1 cellular context compared by ENCODE assay signal in the genomic region with DNA sequence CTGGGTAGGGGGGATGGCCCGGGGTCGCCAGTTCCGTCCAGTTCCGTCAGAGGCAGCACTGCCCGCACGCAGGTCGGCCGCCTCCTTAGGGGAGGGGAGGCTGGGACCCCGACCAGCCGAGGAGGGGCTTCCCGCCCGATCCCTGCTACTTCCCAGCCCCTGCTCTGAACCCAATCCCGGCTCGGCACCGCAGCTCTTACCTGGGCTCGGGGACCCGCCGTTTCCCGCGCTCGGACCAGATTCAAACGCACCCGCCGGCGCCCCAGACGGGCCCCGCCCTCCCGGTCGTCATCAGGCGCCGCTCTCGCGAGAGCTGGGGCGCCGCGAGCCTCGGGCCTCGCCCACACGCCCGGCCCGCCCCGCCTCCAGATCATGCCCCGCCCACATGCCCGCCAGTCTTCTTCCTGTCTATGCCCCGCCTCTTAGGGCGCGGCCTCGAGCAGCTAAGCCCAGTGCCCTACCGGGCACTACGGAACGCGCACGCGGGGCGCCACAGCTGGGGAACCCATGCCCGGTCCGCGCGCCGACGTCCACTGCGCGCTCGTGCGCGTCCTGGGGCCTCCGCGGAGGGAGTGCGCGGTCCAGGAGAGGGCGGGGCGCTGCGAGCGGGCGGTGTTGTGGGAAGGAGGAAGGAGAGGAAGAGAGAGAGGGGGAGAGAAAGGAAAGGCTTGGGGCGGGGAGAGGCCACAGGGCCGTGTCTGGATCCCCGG.
TF ChIP-seq lines count a peak whose summit lies in the region.

A gene with protein sequence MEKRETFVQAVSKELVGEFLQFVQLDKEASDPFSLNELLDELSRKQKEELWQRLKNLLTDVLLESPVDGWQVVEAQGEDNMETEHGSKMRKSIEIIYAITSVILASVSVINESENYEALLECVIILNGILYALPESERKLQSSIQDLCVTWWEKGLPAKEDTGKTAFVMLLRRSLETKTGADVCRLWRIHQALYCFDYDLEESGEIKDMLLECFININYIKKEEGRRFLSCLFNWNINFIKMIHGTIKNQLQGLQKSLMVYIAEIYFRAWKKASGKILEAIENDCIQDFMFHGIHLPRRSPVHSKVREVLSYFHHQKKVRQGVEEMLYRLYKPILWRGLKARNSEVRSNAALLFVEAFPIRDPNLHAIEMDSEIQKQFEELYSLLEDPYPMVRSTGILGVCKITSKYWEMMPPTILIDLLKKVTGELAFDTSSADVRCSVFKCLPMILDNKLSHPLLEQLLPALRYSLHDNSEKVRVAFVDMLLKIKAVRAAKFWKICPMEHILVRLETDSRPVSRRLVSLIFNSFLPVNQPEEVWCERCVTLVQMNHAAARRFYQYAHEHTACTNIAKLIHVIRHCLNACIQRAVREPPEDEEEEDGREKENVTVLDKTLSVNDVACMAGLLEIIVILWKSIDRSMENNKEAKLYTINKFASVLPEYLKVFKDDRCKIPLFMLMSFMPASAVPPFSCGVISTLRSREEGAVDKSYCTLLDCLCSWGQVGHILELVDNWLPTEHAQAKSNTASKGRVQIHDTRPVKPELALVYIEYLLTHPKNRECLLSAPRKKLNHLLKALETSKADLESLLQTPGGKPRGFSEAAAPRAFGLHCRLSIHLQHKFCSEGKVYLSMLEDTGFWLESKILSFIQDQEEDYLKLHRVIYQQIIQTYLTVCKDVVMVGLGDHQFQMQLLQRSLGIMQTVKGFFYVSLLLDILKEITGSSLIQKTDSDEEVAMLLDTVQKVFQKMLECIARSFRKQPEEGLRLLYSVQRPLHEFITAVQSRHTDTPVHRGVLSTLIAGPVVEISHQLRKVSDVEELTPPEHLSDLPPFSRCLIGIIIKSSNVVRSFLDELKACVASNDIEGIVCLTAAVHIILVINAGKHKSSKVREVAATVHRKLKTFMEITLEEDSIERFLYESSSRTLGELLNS (minus strand): TSS at position 281 of the 710 bp plus-strand sequence. CDS start 2,905 bp downstream, outside the sequence.

TF ChIP-seq in K562, 482 proteins besides CTCF, POLR2A, EP300 and RAD21 (continued from another document and continues in another):
- TF ChIP-seq, protein P1, sequence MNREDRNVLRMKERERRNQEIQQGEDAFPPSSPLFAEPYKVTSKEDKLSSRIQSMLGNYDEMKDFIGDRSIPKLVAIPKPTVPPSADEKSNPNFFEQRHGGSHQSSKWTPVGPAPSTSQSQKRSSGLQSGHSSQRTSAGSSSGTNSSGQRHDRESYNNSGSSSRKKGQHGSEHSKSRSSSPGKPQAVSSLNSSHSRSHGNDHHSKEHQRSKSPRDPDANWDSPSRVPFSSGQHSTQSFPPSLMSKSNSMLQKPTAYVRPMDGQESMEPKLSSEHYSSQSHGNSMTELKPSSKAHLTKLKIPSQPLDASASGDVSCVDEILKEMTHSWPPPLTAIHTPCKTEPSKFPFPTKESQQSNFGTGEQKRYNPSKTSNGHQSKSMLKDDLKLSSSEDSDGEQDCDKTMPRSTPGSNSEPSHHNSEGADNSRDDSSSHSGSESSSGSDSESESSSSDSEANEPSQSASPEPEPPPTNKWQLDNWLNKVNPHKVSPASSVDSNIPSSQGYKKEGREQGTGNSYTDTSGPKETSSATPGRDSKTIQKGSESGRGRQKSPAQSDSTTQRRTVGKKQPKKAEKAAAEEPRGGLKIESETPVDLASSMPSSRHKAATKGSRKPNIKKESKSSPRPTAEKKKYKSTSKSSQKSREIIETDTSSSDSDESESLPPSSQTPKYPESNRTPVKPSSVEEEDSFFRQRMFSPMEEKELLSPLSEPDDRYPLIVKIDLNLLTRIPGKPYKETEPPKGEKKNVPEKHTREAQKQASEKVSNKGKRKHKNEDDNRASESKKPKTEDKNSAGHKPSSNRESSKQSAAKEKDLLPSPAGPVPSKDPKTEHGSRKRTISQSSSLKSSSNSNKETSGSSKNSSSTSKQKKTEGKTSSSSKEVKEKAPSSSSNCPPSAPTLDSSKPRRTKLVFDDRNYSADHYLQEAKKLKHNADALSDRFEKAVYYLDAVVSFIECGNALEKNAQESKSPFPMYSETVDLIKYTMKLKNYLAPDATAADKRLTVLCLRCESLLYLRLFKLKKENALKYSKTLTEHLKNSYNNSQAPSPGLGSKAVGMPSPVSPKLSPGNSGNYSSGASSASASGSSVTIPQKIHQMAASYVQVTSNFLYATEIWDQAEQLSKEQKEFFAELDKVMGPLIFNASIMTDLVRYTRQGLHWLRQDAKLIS (CRISPR knock-in tag; IDR thresholded peaks at IDR 0.05) = peak; percentile 41; the same call in 1 of the 2 replicates
- TF ChIP-seq SRSF7 (optimal IDR thresholded peaks at IDR 0.05; ENCODE audit: low read depth, low read length) (no peak), GATAD2A (IDR thresholded peaks at IDR 0.05) (peak; percentile 97), TAF9B (IDR thresholded peaks at IDR 0.05; ENCODE audit: partially characterized antibody) (peak; percentile 72), ZKSCAN3 (CRISPR knock-in tag; IDR thresholded peaks at IDR 0.05) (no peak), GTF2F1 (IDR thresholded peaks at IDR 0.05; ENCODE audit: low read depth, low read length) (peak; percentile 64), SMARCE1 (IDR thresholded peaks at IDR 0.05) (no peak; the same call in 1 of the 2 replicates), ZNF707 (CRISPR knock-in tag; conservative IDR thresholded peaks at IDR 0.05) (no peak), ATF1 (CRISPR knock-in tag; IDR thresholded peaks at IDR 0.05) (no peak), ATF1 (tag; IDR thresholded peaks at IDR 0.05) (peak; percentile 97), ZNF184 (CRISPR knock-in tag; IDR thresholded peaks at IDR 0.05) (no peak), SETDB1 (IDR thresholded peaks at IDR 0.05; ENCODE audit: low read length) (no peak), BMI1 (IDR thresholded peaks at IDR 0.05; ENCODE audit: low read length) (no peak), ZC3H4 (CRISPR knock-in tag; IDR thresholded peaks at IDR 0.05; ENCODE audit: borderline replicate concordance) (no peak), ZZZ3 (IDR thresholded peaks at IDR 0.05) (no peak), MTA2 (IDR thresholded peaks at IDR 0.05; ENCODE audit: low read depth) (peak; percentile 61), ZNF586 (CRISPR knock-in tag; conservative IDR thresholded peaks at IDR 0.05) (no peak), ATF7 (IDR thresholded peaks at IDR 0.05) (peak; percentile 93), SMAD4 (CRISPR knock-in tag; conservative IDR thresholded peaks at IDR 0.05) (peak; percentile 94), CBX1 (IDR thresholded peaks at IDR 0.05; ENCODE audit: low read depth) (peak; percentile 70; the same call in 1 of the 2 replicates), ZNF224 (CRISPR knock-in tag; IDR thresholded peaks at IDR 0.05) (no peak), ZNF124 (CRISPR knock-in tag; IDR thresholded peaks at IDR 0.05) (no peak), JUNB (CRISPR knock-in tag; conservative IDR thresholded peaks at IDR 0.05) (no peak), SMAD2 (IDR thresholded peaks at IDR 0.05; ENCODE audit: low read depth, low read length) (no peak), PYGO2 (tag; IDR thresholded peaks at IDR 0.05) (no peak), ZNF766 (CRISPR knock-in tag; conservative IDR thresholded peaks at IDR 0.05) (peak; percentile 86), MED1 (CRISPR knock-in tag; IDR thresholded peaks at IDR 0.05; ENCODE audit: borderline replicate concordance) (no peak; the same call in 1 of the 2 replicates)
- TF ChIP-seq, protein P2, sequence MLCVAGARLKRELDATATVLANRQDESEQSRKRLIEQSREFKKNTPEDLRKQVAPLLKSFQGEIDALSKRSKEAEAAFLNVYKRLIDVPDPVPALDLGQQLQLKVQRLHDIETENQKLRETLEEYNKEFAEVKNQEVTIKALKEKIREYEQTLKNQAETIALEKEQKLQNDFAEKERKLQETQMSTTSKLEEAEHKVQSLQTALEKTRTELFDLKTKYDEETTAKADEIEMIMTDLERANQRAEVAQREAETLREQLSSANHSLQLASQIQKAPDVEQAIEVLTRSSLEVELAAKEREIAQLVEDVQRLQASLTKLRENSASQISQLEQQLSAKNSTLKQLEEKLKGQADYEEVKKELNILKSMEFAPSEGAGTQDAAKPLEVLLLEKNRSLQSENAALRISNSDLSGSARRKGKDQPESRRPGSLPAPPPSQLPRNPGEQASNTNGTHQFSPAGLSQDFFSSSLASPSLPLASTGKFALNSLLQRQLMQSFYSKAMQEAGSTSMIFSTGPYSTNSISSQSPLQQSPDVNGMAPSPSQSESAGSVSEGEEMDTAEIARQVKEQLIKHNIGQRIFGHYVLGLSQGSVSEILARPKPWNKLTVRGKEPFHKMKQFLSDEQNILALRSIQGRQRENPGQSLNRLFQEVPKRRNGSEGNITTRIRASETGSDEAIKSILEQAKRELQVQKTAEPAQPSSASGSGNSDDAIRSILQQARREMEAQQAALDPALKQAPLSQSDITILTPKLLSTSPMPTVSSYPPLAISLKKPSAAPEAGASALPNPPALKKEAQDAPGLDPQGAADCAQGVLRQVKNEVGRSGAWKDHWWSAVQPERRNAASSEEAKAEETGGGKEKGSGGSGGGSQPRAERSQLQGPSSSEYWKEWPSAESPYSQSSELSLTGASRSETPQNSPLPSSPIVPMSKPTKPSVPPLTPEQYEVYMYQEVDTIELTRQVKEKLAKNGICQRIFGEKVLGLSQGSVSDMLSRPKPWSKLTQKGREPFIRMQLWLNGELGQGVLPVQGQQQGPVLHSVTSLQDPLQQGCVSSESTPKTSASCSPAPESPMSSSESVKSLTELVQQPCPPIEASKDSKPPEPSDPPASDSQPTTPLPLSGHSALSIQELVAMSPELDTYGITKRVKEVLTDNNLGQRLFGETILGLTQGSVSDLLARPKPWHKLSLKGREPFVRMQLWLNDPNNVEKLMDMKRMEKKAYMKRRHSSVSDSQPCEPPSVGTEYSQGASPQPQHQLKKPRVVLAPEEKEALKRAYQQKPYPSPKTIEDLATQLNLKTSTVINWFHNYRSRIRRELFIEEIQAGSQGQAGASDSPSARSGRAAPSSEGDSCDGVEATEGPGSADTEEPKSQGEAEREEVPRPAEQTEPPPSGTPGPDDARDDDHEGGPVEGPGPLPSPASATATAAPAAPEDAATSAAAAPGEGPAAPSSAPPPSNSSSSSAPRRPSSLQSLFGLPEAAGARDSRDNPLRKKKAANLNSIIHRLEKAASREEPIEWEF (CRISPR knock-in tag; IDR thresholded peaks at IDR 0.05) = no peak
- TF ChIP-seq, protein P3, sequence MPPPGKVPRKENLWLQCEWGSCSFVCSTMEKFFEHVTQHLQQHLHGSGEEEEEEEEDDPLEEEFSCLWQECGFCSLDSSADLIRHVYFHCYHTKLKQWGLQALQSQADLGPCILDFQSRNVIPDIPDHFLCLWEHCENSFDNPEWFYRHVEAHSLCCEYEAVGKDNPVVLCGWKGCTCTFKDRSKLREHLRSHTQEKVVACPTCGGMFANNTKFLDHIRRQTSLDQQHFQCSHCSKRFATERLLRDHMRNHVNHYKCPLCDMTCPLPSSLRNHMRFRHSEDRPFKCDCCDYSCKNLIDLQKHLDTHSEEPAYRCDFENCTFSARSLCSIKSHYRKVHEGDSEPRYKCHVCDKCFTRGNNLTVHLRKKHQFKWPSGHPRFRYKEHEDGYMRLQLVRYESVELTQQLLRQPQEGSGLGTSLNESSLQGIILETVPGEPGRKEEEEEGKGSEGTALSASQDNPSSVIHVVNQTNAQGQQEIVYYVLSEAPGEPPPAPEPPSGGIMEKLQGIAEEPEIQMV (tag; conservative IDR thresholded peaks at IDR 0.05; ENCODE audit: low read depth) = no peak
- TF ChIP-seq, protein P4, sequence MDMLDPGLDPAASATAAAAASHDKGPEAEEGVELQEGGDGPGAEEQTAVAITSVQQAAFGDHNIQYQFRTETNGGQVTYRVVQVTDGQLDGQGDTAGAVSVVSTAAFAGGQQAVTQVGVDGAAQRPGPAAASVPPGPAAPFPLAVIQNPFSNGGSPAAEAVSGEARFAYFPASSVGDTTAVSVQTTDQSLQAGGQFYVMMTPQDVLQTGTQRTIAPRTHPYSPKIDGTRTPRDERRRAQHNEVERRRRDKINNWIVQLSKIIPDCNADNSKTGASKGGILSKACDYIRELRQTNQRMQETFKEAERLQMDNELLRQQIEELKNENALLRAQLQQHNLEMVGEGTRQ (CRISPR knock-in tag; IDR thresholded peaks at IDR 0.05) = peak; percentile 7; the same call in 1 of the 2 replicates
- TF ChIP-seq, protein P5, sequence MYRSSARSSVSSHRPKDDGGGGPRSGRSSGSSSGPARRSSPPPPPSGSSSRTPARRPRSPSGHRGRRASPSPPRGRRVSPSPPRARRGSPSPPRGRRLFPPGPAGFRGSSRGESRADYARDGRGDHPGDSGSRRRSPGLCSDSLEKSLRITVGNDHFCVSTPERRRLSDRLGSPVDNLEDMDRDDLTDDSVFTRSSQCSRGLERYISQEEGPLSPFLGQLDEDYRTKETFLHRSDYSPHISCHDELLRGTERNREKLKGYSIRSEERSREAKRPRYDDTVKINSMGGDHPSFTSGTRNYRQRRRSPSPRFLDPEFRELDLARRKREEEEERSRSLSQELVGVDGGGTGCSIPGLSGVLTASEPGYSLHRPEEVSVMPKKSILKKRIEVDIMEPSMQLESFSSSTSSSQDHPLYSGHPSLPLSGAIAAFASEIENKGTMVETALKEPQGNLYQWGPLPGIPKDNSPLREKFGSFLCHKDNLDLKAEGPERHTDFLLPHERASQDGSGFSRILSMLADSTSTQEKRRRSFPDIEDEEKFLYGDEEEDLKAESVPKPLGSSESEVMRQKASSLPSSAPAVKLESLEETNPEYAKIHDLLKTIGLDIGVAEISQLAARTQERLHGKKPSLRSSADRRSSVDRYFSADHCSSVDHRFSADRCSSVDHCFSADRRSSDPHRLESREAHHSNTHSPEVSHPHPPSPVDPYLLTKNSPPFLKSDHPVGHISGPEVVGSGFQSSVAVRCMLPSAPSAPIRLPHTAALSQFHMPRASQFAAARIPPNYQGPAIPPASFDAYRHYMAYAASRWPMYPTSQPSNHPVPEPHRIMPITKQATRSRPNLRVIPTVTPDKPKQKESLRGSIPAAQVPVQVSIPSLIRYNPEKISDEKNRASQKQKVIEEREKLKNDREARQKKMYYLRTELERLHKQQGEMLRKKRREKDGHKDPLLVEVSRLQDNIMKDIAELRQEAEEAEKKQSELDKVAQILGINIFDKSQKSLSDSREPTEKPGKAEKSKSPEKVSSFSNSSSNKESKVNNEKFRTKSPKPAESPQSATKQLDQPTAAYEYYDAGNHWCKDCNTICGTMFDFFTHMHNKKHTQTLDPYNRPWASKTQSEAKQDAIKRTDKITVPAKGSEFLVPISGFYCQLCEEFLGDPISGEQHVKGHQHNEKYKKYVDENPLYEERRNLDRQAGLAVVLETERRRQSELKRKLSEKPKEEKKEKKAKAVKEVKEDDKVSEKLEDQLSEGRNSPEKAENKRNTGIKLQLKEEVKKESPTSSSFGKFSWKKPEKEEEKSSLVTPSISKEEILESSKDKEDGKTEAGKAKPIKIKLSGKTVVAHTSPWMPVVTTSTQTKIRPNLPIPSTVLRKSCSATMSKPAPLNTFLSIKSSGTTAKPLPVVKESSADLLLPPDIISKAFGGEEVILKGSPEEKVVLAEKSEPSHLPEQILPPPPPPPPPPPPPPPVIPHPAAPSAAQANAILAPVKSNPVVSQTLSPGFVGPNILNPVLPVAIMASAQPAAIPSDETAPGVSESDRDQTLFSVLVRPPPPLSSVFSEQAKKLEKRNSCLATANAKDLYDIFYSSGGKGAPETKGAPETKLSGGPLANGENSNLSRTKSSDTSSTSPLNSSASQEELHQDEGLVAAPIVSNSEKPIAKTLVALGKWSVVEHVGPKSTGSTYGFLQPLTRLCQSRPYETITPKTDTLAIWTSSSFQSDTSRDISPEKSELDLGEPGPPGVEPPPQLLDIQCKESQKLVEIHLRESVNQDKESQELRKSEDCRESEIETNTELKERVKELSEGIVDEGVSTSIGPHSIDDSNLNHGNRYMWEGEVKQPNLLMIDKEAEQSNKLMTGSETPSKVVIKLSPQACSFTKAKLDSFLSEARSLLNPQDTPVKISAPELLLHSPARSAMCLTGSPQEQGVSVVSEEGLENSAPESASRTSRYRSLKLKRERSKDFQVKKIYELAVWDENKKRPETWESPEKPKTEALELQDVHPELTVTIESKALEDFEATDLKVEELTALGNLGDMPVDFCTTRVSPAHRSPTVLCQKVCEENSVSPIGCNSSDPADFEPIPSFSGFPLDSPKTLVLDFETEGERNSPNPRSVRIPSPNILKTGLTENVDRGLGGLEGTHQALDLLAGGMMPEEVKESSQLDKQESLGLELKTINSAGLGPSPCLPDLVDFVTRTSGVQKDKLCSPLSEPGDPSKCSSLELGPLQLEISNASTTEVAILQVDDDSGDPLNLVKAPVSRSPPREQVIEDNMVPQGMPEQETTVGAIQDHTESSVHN (IDR thresholded peaks at IDR 0.05; ENCODE audit: borderline replicate concordance in 1 of 2, low read depth in 1 of 2) = no peak
